1 cellular context compared by ENCODE assay signal in the genomic region with DNA sequence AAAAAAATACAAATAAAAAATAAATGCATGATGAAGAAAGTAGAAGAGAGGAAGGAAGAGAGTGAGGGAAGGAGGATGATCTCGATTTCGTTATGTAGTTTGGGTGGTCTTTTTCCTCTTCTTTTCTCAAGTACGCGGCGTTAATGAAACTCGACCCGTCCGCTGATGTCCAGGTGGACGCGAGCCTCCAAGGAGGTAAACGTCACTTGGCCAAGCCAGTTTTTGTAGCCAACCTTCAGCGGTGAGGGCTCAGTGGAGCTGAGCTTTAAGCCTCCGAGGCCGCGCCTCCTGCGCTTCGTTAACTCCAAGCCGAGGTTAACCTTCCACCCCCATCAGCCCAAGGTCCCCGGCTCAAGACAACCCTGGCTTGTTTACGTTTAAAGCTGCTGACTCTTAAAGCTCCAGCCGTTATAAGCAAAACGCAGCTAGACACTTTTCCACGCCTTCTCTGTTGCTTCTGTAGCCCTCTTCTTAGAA.
TF ChIP-seq lines count a peak whose summit lies in the region.

No MANE protein-coding gene starts in this region.

TF ChIP-seq in HEK293, 187 proteins besides CTCF, POLR2A, EP300 and RAD21 (continued from another document):
- TF ChIP-seq, protein P1, sequence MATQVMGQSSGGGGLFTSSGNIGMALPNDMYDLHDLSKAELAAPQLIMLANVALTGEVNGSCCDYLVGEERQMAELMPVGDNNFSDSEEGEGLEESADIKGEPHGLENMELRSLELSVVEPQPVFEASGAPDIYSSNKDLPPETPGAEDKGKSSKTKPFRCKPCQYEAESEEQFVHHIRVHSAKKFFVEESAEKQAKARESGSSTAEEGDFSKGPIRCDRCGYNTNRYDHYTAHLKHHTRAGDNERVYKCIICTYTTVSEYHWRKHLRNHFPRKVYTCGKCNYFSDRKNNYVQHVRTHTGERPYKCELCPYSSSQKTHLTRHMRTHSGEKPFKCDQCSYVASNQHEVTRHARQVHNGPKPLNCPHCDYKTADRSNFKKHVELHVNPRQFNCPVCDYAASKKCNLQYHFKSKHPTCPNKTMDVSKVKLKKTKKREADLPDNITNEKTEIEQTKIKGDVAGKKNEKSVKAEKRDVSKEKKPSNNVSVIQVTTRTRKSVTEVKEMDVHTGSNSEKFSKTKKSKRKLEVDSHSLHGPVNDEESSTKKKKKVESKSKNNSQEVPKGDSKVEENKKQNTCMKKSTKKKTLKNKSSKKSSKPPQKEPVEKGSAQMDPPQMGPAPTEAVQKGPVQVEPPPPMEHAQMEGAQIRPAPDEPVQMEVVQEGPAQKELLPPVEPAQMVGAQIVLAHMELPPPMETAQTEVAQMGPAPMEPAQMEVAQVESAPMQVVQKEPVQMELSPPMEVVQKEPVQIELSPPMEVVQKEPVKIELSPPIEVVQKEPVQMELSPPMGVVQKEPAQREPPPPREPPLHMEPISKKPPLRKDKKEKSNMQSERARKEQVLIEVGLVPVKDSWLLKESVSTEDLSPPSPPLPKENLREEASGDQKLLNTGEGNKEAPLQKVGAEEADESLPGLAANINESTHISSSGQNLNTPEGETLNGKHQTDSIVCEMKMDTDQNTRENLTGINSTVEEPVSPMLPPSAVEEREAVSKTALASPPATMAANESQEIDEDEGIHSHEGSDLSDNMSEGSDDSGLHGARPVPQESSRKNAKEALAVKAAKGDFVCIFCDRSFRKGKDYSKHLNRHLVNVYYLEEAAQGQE (tag by site-specific recombination; IDR thresholded peaks at IDR 0.05) = no peak
- TF ChIP-seq, protein P2, sequence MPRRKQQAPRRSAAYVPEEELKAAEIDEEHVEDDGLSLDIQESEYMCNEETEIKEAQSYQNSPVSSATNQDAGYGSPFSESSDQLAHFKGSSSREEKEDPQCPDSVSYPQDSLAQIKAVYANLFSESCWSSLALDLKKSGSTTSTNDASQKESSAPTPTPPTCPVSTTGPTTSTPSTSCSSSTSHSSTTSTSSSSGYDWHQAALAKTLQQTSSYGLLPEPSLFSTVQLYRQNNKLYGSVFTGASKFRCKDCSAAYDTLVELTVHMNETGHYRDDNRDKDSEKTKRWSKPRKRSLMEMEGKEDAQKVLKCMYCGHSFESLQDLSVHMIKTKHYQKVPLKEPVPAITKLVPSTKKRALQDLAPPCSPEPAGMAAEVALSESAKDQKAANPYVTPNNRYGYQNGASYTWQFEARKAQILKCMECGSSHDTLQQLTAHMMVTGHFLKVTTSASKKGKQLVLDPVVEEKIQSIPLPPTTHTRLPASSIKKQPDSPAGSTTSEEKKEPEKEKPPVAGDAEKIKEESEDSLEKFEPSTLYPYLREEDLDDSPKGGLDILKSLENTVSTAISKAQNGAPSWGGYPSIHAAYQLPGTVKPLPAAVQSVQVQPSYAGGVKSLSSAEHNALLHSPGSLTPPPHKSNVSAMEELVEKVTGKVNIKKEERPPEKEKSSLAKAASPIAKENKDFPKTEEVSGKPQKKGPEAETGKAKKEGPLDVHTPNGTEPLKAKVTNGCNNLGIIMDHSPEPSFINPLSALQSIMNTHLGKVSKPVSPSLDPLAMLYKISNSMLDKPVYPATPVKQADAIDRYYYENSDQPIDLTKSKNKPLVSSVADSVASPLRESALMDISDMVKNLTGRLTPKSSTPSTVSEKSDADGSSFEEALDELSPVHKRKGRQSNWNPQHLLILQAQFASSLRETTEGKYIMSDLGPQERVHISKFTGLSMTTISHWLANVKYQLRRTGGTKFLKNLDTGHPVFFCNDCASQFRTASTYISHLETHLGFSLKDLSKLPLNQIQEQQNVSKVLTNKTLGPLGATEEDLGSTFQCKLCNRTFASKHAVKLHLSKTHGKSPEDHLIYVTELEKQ (tag by site-specific recombination; IDR thresholded peaks at IDR 0.05; ENCODE audit: borderline replicate concordance) = no peak
